Comparison of ENCODE assay signal across 11 cellular contexts in genomic region chr11:111792955-111793500, GRCh38.
"Had no signal": no experiment of that assay in that cellular context is flagged by ENCODE, and none has a peak within 500 bp of the region (broad histone marks: within the 10 kb centered on the region; RNA-seq: fewer than 3 reads in every experiment).

No MANE protein-coding gene starts in this region.

- DNase-seq: activated CD4-positive, alpha-beta memory T cell treated with anti-CD3 and anti-CD28 coated beads for 36 hours; activated naive CD4-positive, alpha-beta T cell treated with Interleukin-2 at 50 U/mL for 16 hours; activated naive CD8-positive, alpha-beta T cell treated with anti-CD3 and anti-CD28 coated beads, Interleukin-2, amount 50 U/mL, for 24 hours; effector memory CD8-positive, alpha-beta T cell; glutamatergic neuron; left lung; SW 1271; tibial artery; uterus had no signal

- H3K4me3 ChIP-seq: left lung, skin epidermis, tibial artery, uterus had no signal

- H3K9me3 ChIP-seq: tibial artery, uterus had no signal

- H3K36me3 ChIP-seq: left lung, uterus had no signal

- ATAC-seq: activated naive CD8-positive, alpha-beta T cell treated with anti-CD3 and anti-CD28 coated beads, Interleukin-2, amount 50 U/mL, for 24 hours; effector memory CD8-positive, alpha-beta T cell; left lung had no signal

- H3K27me3 ChIP-seq: left lung, tibial artery, uterus had no signal

- H3K4me1 ChIP-seq: left lung, tibial artery, uterus had no signal

- H3K27ac ChIP-seq: left lung, tibial artery, uterus, VCaP had no signal
